In the genomic region with DNA sequence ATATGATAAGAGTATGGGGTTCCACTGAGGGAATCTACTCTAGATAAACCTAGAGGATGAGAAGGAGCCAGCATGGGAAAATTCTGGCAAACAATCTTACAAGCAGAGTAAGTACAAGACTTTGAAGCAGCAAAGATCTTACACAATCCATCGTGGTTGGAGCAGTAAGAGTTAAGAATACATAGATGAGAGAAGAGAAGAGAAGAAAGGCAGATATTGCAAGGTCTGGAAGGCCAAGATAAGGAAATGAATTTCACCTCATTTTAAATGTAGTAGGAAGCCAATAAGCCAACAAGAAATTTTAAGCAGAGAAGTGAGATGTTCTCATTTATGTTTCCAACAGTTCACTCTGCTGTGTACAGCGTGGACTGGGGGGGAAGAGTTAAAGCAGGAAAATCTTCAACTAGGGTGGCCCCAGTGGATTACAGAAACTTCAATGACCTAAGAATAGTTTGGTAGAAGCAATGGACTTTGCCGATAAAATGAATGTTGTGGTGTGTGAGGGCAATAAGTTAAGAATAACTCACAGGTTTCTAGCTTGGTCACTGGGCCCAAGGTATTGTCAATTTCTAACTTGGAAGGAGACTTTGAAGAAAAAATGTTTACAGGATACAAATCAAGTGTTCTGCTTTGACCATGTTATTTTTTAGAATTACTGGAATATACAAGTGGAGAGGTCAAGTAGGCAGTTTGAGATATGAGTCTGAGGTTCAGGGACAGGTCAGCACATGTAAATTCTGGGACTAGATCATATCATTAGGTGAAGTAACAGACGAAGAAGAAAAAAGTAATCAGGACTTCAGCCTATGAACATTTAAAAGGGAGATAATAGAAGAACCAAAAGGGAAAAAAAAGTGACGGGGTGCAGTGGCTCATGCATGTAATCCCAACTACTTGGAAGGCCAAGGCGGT, we compare ENCODE assay signal across 1 cellular context.
A peak's percentile ranks its signal among the peaks of the same experiment; 100 is the strongest.
TF ChIP-seq lines count a peak whose summit lies in the region.

No MANE protein-coding gene starts in this region.

TF ChIP-seq in K562, 482 proteins besides CTCF, POLR2A, EP300 and RAD21 (continued from another document and continues in another):
- TF ChIP-seq, protein P1, sequence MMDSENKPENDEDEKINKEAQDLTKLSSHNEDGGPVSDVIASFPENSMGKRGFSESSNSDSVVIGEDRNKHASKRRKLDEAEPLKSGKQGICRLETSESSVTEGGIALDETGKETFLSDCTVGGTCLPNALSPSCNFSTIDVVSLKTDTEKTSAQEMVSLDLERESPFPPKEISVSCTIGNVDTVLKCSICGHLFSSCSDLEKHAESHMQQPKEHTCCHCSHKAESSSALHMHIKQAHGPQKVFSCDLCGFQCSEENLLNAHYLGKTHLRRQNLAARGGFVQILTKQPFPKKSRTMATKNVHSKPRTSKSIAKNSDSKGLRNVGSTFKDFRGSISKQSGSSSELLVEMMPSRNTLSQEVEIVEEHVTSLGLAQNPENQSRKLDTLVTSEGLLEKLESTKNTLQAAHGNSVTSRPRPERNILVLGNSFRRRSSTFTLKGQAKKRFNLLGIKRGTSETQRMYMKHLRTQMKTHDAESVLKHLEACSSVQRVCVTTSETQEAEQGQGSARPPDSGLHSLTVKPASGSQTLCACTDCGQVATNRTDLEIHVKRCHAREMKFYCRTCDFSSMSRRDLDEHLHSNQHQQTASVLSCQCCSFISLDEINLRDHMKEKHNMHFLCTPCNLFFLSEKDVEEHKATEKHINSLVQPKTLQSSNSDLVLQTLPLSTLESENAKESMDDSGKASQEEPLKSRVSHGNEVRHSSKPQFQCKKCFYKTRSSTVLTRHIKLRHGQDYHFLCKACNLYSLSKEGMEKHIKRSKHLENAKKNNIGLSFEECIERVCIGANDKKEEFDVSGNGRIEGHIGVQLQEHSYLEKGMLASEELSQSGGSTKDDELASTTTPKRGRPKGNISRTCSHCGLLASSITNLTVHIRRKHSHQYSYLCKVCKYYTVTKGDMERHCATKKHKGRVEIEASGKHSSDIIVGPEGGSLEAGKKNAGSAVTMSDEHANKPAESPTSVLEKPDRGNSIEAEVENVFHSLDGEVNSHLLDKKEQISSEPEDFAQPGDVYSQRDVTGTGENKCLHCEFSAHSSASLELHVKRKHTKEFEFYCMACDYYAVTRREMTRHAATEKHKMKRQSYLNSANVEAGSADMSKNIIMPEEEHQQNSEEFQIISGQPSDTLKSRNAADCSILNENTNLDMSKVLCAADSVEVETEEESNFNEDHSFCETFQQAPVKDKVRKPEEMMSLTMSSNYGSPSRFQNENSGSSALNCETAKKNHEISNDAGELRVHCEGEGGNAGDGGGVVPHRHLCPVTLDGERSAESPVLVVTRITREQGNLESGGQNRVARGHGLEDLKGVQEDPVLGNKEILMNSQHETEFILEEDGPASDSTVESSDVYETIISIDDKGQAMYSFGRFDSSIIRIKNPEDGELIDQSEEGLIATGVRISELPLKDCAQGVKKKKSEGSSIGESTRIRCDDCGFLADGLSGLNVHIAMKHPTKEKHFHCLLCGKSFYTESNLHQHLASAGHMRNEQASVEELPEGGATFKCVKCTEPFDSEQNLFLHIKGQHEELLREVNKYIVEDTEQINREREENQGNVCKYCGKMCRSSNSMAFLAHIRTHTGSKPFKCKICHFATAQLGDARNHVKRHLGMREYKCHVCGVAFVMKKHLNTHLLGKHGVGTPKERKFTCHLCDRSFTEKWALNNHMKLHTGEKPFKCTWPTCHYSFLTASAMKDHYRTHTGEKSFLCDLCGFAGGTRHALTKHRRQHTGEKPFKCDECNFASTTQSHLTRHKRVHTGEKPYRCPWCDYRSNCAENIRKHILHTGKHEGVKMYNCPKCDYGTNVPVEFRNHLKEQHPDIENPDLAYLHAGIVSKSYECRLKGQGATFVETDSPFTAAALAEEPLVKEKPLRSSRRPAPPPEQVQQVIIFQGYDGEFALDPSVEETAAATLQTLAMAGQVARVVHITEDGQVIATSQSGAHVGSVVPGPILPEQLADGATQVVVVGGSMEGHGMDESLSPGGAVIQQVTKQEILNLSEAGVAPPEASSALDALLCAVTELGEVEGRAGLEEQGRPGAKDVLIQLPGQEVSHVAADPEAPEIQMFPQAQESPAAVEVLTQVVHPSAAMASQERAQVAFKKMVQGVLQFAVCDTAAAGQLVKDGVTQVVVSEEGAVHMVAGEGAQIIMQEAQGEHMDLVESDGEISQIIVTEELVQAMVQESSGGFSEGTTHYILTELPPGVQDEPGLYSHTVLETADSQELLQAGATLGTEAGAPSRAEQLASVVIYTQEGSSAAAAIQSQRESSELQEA (IDR thresholded peaks at IDR 0.05; ENCODE audit: low read depth): no peak
- TF ChIP-seq HMG20A (CRISPR knock-in tag; conservative IDR thresholded peaks at IDR 0.05) (no peak), ZFPM2 (CRISPR knock-in tag; IDR thresholded peaks at IDR 0.05) (no peak), E2F5 (CRISPR knock-in tag; IDR thresholded peaks at IDR 0.05) (no peak), CCNT2 (IDR thresholded peaks at IDR 0.05; ENCODE audit: borderline replicate concordance, extremely low read depth, insufficient read length, low read depth, low read length) (no peak), TBP (optimal IDR thresholded peaks at IDR 0.05; ENCODE audit: low read depth, low read length) (no peak), TRIM24 (IDR thresholded peaks at IDR 0.05) (peak; percentile 82 to 87), ZNF445 (CRISPR knock-in tag; IDR thresholded peaks at IDR 0.05; ENCODE audit: low read depth) (no peak), ZNF384 (IDR thresholded peaks at IDR 0.05; ENCODE audit: low read depth, low read length) (0 out of 2 replicates have a peak, but pooled peaks have one; percentile 1), ZNF217 (CRISPR knock-in tag; IDR thresholded peaks at IDR 0.05) (no peak), SRSF7 (optimal IDR thresholded peaks at IDR 0.05; ENCODE audit: low read depth, low read length) (no peak), E2F3 (CRISPR knock-in tag; IDR thresholded peaks at IDR 0.05) (no peak), TEAD2 (tag; IDR thresholded peaks at IDR 0.05) (no peak), SOX6 (IDR thresholded peaks at IDR 0.05) (peak; percentile 85), NEUROD1 (IDR thresholded peaks at IDR 0.05; ENCODE audit: borderline replicate concordance, low read depth, low read length, partially characterized antibody) (peak; percentile 41), ZFP30 (CRISPR knock-in tag; IDR thresholded peaks at IDR 0.05; ENCODE audit: borderline replicate concordance) (no peak), BRF1 (IDR thresholded peaks at IDR 0.05; ENCODE audit: borderline replicate concordance, extremely low read depth, insufficient read length) (no peak), CHCHD3 (CRISPR knock-in tag; IDR thresholded peaks at IDR 0.05) (no peak), GTF2F1 (IDR thresholded peaks at IDR 0.05; ENCODE audit: low read depth, low read length) (no peak), ZNF146 (CRISPR knock-in tag; IDR thresholded peaks at IDR 0.05; ENCODE audit: unreplicated experiment) (no peak), ZNF124 (CRISPR knock-in tag; IDR thresholded peaks at IDR 0.05) (no peak), IRF2 (CRISPR knock-in tag; IDR thresholded peaks at IDR 0.05) (no peak), PBX2 (CRISPR knock-in tag; IDR thresholded peaks at IDR 0.05; ENCODE audit: low read depth) (no peak), PBX2 (tag; conservative IDR thresholded peaks at IDR 0.05; ENCODE audit: low read depth) (no peak; the same call in 1 of the 2 replicates)
- TF ChIP-seq, protein P2, sequence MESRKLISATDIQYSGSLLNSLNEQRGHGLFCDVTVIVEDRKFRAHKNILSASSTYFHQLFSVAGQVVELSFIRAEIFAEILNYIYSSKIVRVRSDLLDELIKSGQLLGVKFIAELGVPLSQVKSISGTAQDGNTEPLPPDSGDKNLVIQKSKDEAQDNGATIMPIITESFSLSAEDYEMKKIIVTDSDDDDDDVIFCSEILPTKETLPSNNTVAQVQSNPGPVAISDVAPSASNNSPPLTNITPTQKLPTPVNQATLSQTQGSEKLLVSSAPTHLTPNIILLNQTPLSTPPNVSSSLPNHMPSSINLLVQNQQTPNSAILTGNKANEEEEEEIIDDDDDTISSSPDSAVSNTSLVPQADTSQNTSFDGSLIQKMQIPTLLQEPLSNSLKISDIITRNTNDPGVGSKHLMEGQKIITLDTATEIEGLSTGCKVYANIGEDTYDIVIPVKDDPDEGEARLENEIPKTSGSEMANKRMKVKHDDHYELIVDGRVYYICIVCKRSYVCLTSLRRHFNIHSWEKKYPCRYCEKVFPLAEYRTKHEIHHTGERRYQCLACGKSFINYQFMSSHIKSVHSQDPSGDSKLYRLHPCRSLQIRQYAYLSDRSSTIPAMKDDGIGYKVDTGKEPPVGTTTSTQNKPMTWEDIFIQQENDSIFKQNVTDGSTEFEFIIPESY (CRISPR knock-in tag; IDR thresholded peaks at IDR 0.05): no peak
- TF ChIP-seq, protein P3, sequence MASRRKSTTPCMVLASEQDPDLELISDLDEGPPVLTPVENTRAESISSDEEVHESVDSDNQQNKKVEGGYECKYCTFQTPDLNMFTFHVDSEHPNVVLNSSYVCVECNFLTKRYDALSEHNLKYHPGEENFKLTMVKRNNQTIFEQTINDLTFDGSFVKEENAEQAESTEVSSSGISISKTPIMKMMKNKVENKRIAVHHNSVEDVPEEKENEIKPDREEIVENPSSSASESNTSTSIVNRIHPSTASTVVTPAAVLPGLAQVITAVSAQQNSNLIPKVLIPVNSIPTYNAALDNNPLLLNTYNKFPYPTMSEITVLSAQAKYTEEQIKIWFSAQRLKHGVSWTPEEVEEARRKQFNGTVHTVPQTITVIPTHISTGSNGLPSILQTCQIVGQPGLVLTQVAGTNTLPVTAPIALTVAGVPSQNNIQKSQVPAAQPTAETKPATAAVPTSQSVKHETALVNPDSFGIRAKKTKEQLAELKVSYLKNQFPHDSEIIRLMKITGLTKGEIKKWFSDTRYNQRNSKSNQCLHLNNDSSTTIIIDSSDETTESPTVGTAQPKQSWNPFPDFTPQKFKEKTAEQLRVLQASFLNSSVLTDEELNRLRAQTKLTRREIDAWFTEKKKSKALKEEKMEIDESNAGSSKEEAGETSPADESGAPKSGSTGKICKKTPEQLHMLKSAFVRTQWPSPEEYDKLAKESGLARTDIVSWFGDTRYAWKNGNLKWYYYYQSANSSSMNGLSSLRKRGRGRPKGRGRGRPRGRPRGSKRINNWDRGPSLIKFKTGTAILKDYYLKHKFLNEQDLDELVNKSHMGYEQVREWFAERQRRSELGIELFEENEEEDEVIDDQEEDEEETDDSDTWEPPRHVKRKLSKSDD (conservative IDR thresholded peaks at IDR 0.05; ENCODE audit: low read length): no peak
- TF ChIP-seq, protein P4, sequence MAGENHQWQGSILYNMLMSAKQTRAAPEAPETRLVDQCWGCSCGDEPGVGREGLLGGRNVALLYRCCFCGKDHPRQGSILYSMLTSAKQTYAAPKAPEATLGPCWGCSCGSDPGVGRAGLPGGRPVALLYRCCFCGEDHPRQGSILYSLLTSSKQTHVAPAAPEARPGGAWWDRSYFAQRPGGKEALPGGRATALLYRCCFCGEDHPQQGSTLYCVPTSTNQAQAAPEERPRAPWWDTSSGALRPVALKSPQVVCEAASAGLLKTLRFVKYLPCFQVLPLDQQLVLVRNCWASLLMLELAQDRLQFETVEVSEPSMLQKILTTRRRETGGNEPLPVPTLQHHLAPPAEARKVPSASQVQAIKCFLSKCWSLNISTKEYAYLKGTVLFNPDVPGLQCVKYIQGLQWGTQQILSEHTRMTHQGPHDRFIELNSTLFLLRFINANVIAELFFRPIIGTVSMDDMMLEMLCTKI (IDR thresholded peaks at IDR 0.05; ENCODE audit: partially characterized antibody): no peak
- TF ChIP-seq, protein P5, sequence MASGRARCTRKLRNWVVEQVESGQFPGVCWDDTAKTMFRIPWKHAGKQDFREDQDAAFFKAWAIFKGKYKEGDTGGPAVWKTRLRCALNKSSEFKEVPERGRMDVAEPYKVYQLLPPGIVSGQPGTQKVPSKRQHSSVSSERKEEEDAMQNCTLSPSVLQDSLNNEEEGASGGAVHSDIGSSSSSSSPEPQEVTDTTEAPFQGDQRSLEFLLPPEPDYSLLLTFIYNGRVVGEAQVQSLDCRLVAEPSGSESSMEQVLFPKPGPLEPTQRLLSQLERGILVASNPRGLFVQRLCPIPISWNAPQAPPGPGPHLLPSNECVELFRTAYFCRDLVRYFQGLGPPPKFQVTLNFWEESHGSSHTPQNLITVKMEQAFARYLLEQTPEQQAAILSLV (tag; IDR thresholded peaks at IDR 0.05): peak; percentile 54; the same call in 1 of the 2 replicates
- TF ChIP-seq, protein P6, sequence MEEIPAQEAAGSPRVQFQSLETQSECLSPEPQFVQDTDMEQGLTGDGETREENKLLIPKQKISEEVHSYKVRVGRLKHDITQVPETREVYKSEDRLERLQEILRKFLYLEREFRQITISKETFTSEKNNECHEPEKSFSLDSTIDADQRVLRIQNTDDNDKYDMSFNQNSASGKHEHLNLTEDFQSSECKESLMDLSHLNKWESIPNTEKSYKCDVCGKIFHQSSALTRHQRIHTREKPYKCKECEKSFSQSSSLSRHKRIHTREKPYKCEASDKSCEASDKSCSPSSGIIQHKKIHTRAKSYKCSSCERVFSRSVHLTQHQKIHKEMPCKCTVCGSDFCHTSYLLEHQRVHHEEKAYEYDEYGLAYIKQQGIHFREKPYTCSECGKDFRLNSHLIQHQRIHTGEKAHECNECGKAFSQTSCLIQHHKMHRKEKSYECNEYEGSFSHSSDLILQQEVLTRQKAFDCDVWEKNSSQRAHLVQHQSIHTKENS (CRISPR knock-in tag; IDR thresholded peaks at IDR 0.05): no peak
